In the genomic region with DNA sequence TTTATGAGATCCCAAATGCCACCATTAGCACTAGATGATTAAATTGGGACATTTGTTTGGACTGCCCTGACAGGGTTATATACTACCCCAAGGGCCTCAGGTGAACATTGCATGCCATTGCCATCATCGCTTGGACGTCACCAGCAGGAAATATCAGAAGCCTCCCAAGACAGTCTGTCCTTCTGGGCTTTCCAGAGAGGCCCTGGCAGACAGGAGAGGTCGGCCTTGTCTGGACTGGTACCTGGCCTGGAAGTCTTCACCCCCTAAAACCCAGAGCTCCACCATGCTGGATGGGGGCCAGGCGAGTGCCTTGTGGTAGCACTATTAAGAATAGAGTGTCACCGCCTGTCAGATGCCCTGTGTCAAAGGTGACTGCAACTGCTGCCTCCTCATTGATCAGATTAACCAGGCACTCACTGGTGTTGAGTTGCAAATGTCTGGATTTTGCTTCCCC, we compare ENCODE assay signal across 1 cellular context.
TF ChIP-seq lines count a peak whose summit lies in the region.

No MANE protein-coding gene starts in this region.

TF ChIP-seq in IMR-90, 13 proteins besides CTCF, POLR2A, EP300 and RAD21 (continued from another document):
- no peak for TF ChIP-seq ELK1 (IDR thresholded peaks at IDR 0.05; ENCODE audit: borderline replicate concordance, low read depth, low read length)
- no peak for TF ChIP-seq MAFK (IDR thresholded peaks at IDR 0.05; ENCODE audit: low read depth, low read length)
- TF ChIP-seq BHLHE40 (IDR thresholded peaks at IDR 0.05; ENCODE audit: low read depth, low read length): no peak
